ENCODE assay signal across 8 cellular contexts in the genomic region with DNA sequence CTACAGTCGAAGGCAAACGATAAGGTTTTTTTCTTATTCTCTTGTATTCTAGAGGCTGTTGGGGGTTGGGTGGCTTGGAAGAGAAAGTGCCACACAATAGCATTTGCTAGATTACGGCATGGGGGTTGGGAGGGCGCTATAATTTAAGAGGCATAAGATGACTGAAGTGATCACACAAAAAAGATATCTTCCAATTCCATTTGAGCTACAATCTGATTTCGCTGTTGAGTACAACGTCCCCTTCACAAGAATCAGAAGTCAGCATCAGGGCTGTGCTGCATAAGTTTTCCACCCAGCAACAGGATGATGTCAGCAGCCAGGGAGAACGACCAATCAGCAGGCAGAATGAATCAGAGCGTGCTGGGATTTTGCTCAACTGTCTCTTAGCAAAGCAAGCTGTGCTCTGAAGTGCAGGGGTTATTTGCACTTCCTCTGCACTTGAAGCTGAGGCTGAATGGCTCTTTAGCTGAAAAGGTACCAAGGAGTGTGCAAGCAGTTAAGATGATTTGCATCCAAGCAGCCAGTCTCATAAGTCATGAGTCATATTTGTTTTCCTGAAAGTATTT. TPM values are rescaled to one million over a fixed set of nuclear protein-coding genes. Genes with fewer than 3 reads are reported as not detected.
DNase-seq lines count a peak whose midpoint lies in the region; ATAC-seq and TF ChIP-seq lines count a peak whose summit lies in the region.

No MANE protein-coding gene starts in this region.

- H3K27me3 ChIP-seq in gastroesophageal sphincter, result no peaks in the 10 kb centered on the region

- CTCF ChIA-PET in activated naive CD4-positive, alpha-beta T cell treated with anti-CD3 and anti-CD28 coated beads for 36 hours (lab: Charles Lee), result interaction anchor here (0.9 to 4.6 kb wide), 3 partner anchors 22 to 102 kb away, joined by 3 to 29 read pairs (median 6); partner anchors contain the start of gene SESN3

- peak overlapping the region; percentile 92 for H3K27ac Mint-ChIP-seq in activated naive CD4-positive, alpha-beta T cell treated with anti-CD3 and anti-CD28 coated beads for 36 hours

- TF ChIP-seq CTCF in LNCaP clone FGC (IDR thresholded peaks at IDR 0.05; ENCODE audit: control insufficient read depth, extremely low read depth, insufficient read depth), result no peak
- no peak for TF ChIP-seq CTCF in gastroesophageal sphincter (IDR thresholded peaks at IDR 0.05)

- WGBS in gastroesophageal sphincter (ENCODE audit: low coverage in 1 of 2), 2 donors, result 5 to 14% methylated on average over 6 to 7 of the region's 8 CpGs

- no peaks in the 10 kb centered on the region for H3K27me3 Mint-ChIP-seq in activated naive CD4-positive, alpha-beta T cell treated with anti-CD3 and anti-CD28 coated beads for 36 hours (ENCODE audit: low read depth)

- H3K4me1 ChIP-seq in gastroesophageal sphincter, result peaks cover 5 to 37% (median 10%) of the 10 kb centered on the region in 3 donors

- TF ChIP-seq POLR2A in gastroesophageal sphincter (IDR thresholded peaks at IDR 0.05), result no peak

- peak overlapping the region; percentile 61 to 76 (median 70) for H3K27ac ChIP-seq in gastroesophageal sphincter

- no peaks in the 10 kb centered on the region for H3K9me3 Mint-ChIP-seq in activated naive CD4-positive, alpha-beta T cell treated with anti-CD3 and anti-CD28 coated beads for 36 hours

- no peaks in the 10 kb centered on the region for H3K36me3 Mint-ChIP-seq in activated naive CD4-positive, alpha-beta T cell treated with anti-CD3 and anti-CD28 coated beads for 36 hours (ENCODE audit: low read depth)

- DNase-seq in DMS79 treated with DMSO at 0.1 percent for 48 hours (lab: John Stamatoyannopoulos, UW), result peak; percentile 100
- peak; percentile 89 for DNase-seq in LNCaP clone FGC (ENCODE audit: low read depth)
- DNase-seq in SIG-M5 (lab: John Stamatoyannopoulos, UW), result peak; percentile 61
- DNase-seq in activated naive CD4-positive, alpha-beta T cell treated with anti-CD3 and anti-CD28 coated beads for 36 hours, result peak; percentile 95
- DNase-seq in non-pigmented ciliary epithelial cell (ENCODE audit: low read depth), result peak; percentile 84
- DNase-seq in superior temporal gyrus (ENCODE audit: extremely low spot score), result peak; percentile 95

- no peaks in the 10 kb centered on the region for H3K9me3 ChIP-seq in gastroesophageal sphincter

- TF ChIP-seq EP300 in gastroesophageal sphincter (IDR thresholded peaks at IDR 0.05), result no peak

- peak overlapping the region; percentile 83 for H3K4me3 Mint-ChIP-seq in activated naive CD4-positive, alpha-beta T cell treated with anti-CD3 and anti-CD28 coated beads for 36 hours

- no peaks in the 10 kb centered on the region for H3K36me3 ChIP-seq in gastroesophageal sphincter

- intact Hi-C loops in activated naive CD4-positive, alpha-beta T cell treated with anti-CD3 and anti-CD28 coated beads for 36 hours (cut with micrococcal nuclease), result loop anchor here (1.0 to 2.0 kb wide), 7 partner anchors 23 to 536 kb away; partner anchors contain the start of genes CEP57 and SESN3

- peaks cover 47% of the 10 kb centered on the region for H3K4me1 Mint-ChIP-seq in activated naive CD4-positive, alpha-beta T cell treated with anti-CD3 and anti-CD28 coated beads for 36 hours (ENCODE audit: low read depth)

- peak; percentile 98 for ATAC-seq in GM21825 (IDR thresholded peaks at IDR 0.05; ENCODE audit: unreplicated experiment)
- peak; percentile 97 for ATAC-seq in gastroesophageal sphincter

- H3K4me3 ChIP-seq in LNCaP clone FGC (ENCODE audit: low read depth, low read length) (no peak overlapping the region), gastroesophageal sphincter (peak overlapping the region; percentile 34 to 42)

RNA-seq across cellular contexts. Expression of gene SESN3, which starts 23.2 kb away (rescaled TPM):
- 10 to 100 TPM; 17.5 to 18.1 TPM for total RNA-seq in activated naive CD4-positive, alpha-beta T cell treated with anti-CD3 and anti-CD28 coated beads for 36 hours
- total RNA-seq in gastroesophageal sphincter, result 10 to 100 TPM; 24.5 to 32.8 (median 28.8) TPM
